15 cellular contexts compared by ENCODE assay signal in genomic region chr1:52111492-52111891, GRCh38.
"Had no signal": no experiment of that assay in that cellular context is flagged by ENCODE, and none has a peak within 500 bp of the region (broad histone marks: within the 10 kb centered on the region; RNA-seq: fewer than 3 reads in every experiment).

No MANE protein-coding gene starts in this region.

- H3K4me2 ChIP-seq: neural progenitor cell had no signal

- H3K9ac ChIP-seq: neural progenitor cell had no signal

- H3K36me3 ChIP-seq: adrenal gland, gastrocnemius medialis, neural progenitor cell, ovary, sigmoid colon, stomach had no signal

- H3K4me1 ChIP-seq: adrenal gland, gastrocnemius medialis, sigmoid colon, stomach, testis had no signal

- H3K4me3 ChIP-seq: adrenal gland, gastrocnemius medialis, neural progenitor cell, ovary, sigmoid colon, stomach, testis had no signal

- ATAC-seq: gastrocnemius medialis, left colon had no signal

- H3K27ac ChIP-seq: adrenal gland, gastrocnemius medialis, neural progenitor cell, ovary, sigmoid colon, stomach, testis, VCaP had no signal

- DNase-seq: activated CD4-positive, alpha-beta T cell treated with anti-CD3 and anti-CD28 coated beads, Interleukin-2, amount 50 U/mL, for 48 hours; activated effector memory CD4-positive, alpha-beta T cell treated with anti-CD3 and anti-CD28 coated beads, Interleukin-2, amount 50 U/mL, for 16 hours; activated T-cell treated with anti-CD3 and anti-CD28 coated beads, Interleukin-2, amount 50 U/mL, for 48 hours; adrenal gland; endodermal cell; gastrocnemius medialis; left colon; naive B cell; ovary; sigmoid colon; stimulated activated CD4-positive, alpha-beta T cell treated with anti-CD3 and anti-CD28 coated beads, Interleukin-1b, Interleukin-23, amount 100 ng/mL, for 48 hours; stomach; testis had no signal

- H3K27me3 ChIP-seq: adrenal gland, gastrocnemius medialis, neural progenitor cell, ovary, sigmoid colon, stomach, testis had no signal

- H2AFZ ChIP-seq: neural progenitor cell had no signal

- H3K9me3 ChIP-seq: adrenal gland, gastrocnemius medialis, ovary, sigmoid colon, stomach, testis had no signal
